18 cellular contexts compared by ENCODE assay signal in the genomic region with DNA sequence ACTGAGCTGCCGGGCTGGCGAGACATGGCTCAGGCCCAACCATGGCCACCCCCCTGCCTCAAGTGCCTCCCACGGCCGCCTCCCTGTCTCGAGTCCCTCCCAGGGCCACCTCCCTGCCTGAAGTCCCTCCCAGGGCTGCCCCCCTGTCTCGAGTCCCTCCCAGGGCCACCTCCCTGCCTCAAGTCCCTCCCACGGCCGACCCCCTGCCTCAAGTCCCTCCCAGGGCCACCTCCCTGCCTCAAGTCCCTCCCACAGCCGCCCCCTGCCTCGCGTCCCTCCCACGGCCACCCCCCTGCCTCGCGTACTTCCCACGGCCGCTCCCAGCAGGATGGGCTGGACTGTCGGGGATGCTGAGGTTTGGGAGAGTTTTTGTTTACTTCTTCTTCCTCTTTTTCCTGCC.
DNase-seq lines count a peak whose midpoint lies in the region; ATAC-seq and TF ChIP-seq lines count a peak whose summit lies in the region.
"Had no signal": no experiment of that assay in that cellular context is flagged by ENCODE, and none has a peak within 500 bp of the region (broad histone marks: within the 10 kb centered on the region; RNA-seq: fewer than 3 reads in every experiment).

No MANE protein-coding gene starts in this region.

- no peaks in the 10 kb centered on the region for H3K36me3 Mint-ChIP-seq in activated naive CD8-positive, alpha-beta T cell treated with anti-CD3 and anti-CD28 coated beads for 36 hours
- no peaks in the 10 kb centered on the region for H3K36me3 Mint-ChIP-seq in activated naive CD8-positive, alpha-beta T cell treated with anti-CD3 and anti-CD28 coated beads, Interleukin-2, amount 50 U/mL, for 24 hours (ENCODE audit: low read depth)
- H3K36me3 Mint-ChIP-seq: CD4-positive, CD25-positive, alpha-beta regulatory T cell; IgD-negative memory B cell had no signal

- H3K36me3 ChIP-seq in sigmoid colon (no peaks in the 10 kb centered on the region), tibial artery (no peaks in the 10 kb centered on the region), gastrocnemius medialis (no peaks in the 10 kb centered on the region)
- H3K36me3 ChIP-seq: BLaER1, HAP-1 had no signal

- intact Hi-C loops in sigmoid colon (cut with DNase I): no loop called here
- intact Hi-C loops in tibial artery (cut with DNase I; ENCODE audit: low total_unique reads): no loop called here
- intact Hi-C loops in gastrocnemius medialis (cut with DNase I; ENCODE audit: low total_unique reads): no loop called here

- peaks cover 7% of the 10 kb centered on the region for H3K27me3 Mint-ChIP-seq in activated naive CD8-positive, alpha-beta T cell treated with anti-CD3 and anti-CD28 coated beads for 36 hours
- no peaks in the 10 kb centered on the region for H3K27me3 Mint-ChIP-seq in activated naive CD8-positive, alpha-beta T cell treated with anti-CD3 and anti-CD28 coated beads, Interleukin-2, amount 50 U/mL, for 24 hours
- H3K27me3 Mint-ChIP-seq: CD4-positive, CD25-positive, alpha-beta regulatory T cell; IgD-negative memory B cell had no signal

- no peak for ATAC-seq in activated naive CD8-positive, alpha-beta T cell treated with anti-CD3 and anti-CD28 coated beads, Interleukin-2, amount 50 U/mL, for 24 hours
- no peak for ATAC-seq in gastrocnemius medialis
- ATAC-seq: GM23338 had no signal

- no peak overlapping the region for H3K27ac Mint-ChIP-seq in activated naive CD8-positive, alpha-beta T cell treated with anti-CD3 and anti-CD28 coated beads for 36 hours
- H3K27ac Mint-ChIP-seq in activated naive CD8-positive, alpha-beta T cell treated with anti-CD3 and anti-CD28 coated beads, Interleukin-2, amount 50 U/mL, for 24 hours: no peak overlapping the region
- H3K27ac Mint-ChIP-seq: CD4-positive, CD25-positive, alpha-beta regulatory T cell; GM23338; IgD-negative memory B cell had no signal

- no peak for TF ChIP-seq EP300 in sigmoid colon (IDR thresholded peaks at IDR 0.05)

- in situ Hi-C loops in gastrocnemius medialis (cut with MboI; ENCODE audit: low sequenced_read_pairs in 4 of 4): no loop called here

- H3K9me3 ChIP-seq in iPS-18c (ENCODE audit: control insufficient read depth, insufficient read depth, low read length) (peaks cover 62% of the 10 kb centered on the region), sigmoid colon (peaks cover 0 to 3% (median 0%) of the 10 kb centered on the region in 4 donors), tibial artery (peaks cover 0 to 7% (median 0%) of the 10 kb centered on the region in 3 donors), gastrocnemius medialis (no peaks in the 10 kb centered on the region)
- H3K9me3 ChIP-seq: HAP-1 had no signal

- WGBS in sigmoid colon, 2 donors: 88 to 91% methylated on average over 17 of the region's 17 CpGs

- TF ChIP-seq POLR2A in sigmoid colon (IDR thresholded peaks at IDR 0.05) (no peak), gastrocnemius medialis (IDR thresholded peaks at IDR 0.05) (no peak)

- no peaks in the 10 kb centered on the region for H3K4me1 Mint-ChIP-seq in activated naive CD8-positive, alpha-beta T cell treated with anti-CD3 and anti-CD28 coated beads for 36 hours
- H3K4me1 Mint-ChIP-seq in activated naive CD8-positive, alpha-beta T cell treated with anti-CD3 and anti-CD28 coated beads, Interleukin-2, amount 50 U/mL, for 24 hours: no peaks in the 10 kb centered on the region
- H3K4me1 Mint-ChIP-seq: CD4-positive, CD25-positive, alpha-beta regulatory T cell; GM23338; IgD-negative memory B cell had no signal

- peak overlapping the region; percentile 20; the same call in 1 of the 2 replicates for H3K4me3 ChIP-seq in iPS-18c (ENCODE audit: insufficient read depth, low read depth, low read length)
- no peak overlapping the region for H3K4me3 ChIP-seq in sigmoid colon
- no peak overlapping the region for H3K4me3 ChIP-seq in tibial artery
- no peak overlapping the region for H3K4me3 ChIP-seq in gastrocnemius medialis
- H3K4me3 ChIP-seq: BLaER1, GM23338, HAP-1 had no signal

- no peak for DNase-seq in activated naive CD8-positive, alpha-beta T cell treated with anti-CD3 and anti-CD28 coated beads for 36 hours
- no peak for DNase-seq in activated naive CD8-positive, alpha-beta T cell treated with anti-CD3 and anti-CD28 coated beads, Interleukin-2, amount 50 U/mL, for 24 hours
- DNase-seq in sigmoid colon: peak; percentile 57
- DNase-seq in tibial artery: peak; percentile 10 to 31
- DNase-seq in C1 segment of cervical spinal cord (lab: John Stamatoyannopoulos, UW): no peak
- DNase-seq in middle frontal gyrus (ENCODE audit: extremely low spot score, low spot score): no peak
- no peak for DNase-seq in gastrocnemius medialis
- DNase-seq: 8988T; AML-193; Calu3; CD4-positive, CD25-positive, alpha-beta regulatory T cell; DMS79 treated with DMSO at 0.1 percent for 48 hours; GDM1 had no signal

- H3K4me1 ChIP-seq in sigmoid colon (no peaks in the 10 kb centered on the region), tibial artery (no peaks in the 10 kb centered on the region), gastrocnemius medialis (no peaks in the 10 kb centered on the region)
- H3K4me1 ChIP-seq: BLaER1, HAP-1 had no signal

- peak overlapping the region; percentile 71 for H3K4me3 Mint-ChIP-seq in activated naive CD8-positive, alpha-beta T cell treated with anti-CD3 and anti-CD28 coated beads for 36 hours
- no peak overlapping the region for H3K4me3 Mint-ChIP-seq in activated naive CD8-positive, alpha-beta T cell treated with anti-CD3 and anti-CD28 coated beads, Interleukin-2, amount 50 U/mL, for 24 hours
- H3K4me3 Mint-ChIP-seq: CD4-positive, CD25-positive, alpha-beta regulatory T cell; GM23338; IgD-negative memory B cell had no signal

- peaks cover 3% of the 10 kb centered on the region for H3K9me3 Mint-ChIP-seq in activated naive CD8-positive, alpha-beta T cell treated with anti-CD3 and anti-CD28 coated beads for 36 hours
- H3K9me3 Mint-ChIP-seq in activated naive CD8-positive, alpha-beta T cell treated with anti-CD3 and anti-CD28 coated beads, Interleukin-2, amount 50 U/mL, for 24 hours: peaks cover 3% of the 10 kb centered on the region

- H3K27me3 ChIP-seq in sigmoid colon: no peaks in the 10 kb centered on the region
- H3K27me3 ChIP-seq in tibial artery: no peaks in the 10 kb centered on the region
- no peaks in the 10 kb centered on the region for H3K27me3 ChIP-seq in gastrocnemius medialis
- H3K27me3 ChIP-seq: BLaER1 had no signal

- TF ChIP-seq CTCF in sigmoid colon (IDR thresholded peaks at IDR 0.05): no peak
- TF ChIP-seq CTCF in tibial artery (IDR thresholded peaks at IDR 0.05): no peak
- no peak for TF ChIP-seq CTCF in gastrocnemius medialis (IDR thresholded peaks at IDR 0.05 in 4 of 5, conservative IDR thresholded peaks at IDR 0.05 in 1 of 5)

- H3K27ac ChIP-seq in sigmoid colon (no peak overlapping the region), tibial artery (no peak overlapping the region), gastrocnemius medialis (no peak overlapping the region)
- H3K27ac ChIP-seq: BLaER1 had no signal

Comparison
In these comparisons a context has a peak if more than half of its experiments do, and no peak if none do; other contexts are left out.
1. DNase-seq: peak in sigmoid colon (single experiment) and tibial artery (2 of 2); none in activated naive CD8-positive, alpha-beta T cell treated with anti-CD3 and anti-CD28 coated beads for 36 hours (single experiment), activated naive CD8-positive, alpha-beta T cell treated with anti-CD3 and anti-CD28 coated beads, Interleukin-2, amount 50 U/mL, for 24 hours (single experiment), C1 segment of cervical spinal cord (0 of 14), middle frontal gyrus (single experiment) and gastrocnemius medialis (0 of 2).